7 cellular contexts compared by ENCODE assay signal in the genomic region with DNA sequence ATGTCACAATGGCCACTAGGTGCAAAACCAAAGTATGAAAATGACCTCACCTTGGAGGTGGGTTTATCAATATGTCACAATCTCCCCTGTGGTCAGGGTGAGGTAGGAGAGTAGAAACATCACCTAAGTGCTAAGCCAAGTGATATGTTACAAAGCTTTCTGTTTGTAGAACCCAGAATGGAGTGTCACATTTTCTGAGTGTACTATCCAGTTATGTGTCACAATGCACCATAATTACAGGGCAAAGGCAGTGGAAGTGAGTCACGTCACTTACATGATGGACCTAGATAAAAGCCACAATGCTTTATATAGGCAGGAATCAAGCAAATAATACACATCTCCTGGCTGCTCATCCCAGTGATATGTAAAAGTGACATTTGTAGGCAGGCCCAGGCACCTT. TPM values are rescaled to one million over a fixed set of nuclear protein-coding genes. Genes with fewer than 3 reads are reported as not detected.
"Had no signal": no experiment of that assay in that cellular context is flagged by ENCODE, and none has a peak within 500 bp of the region (broad histone marks: within the 10 kb centered on the region; RNA-seq: fewer than 3 reads in every experiment).

No MANE protein-coding gene starts in this region.

RNA-seq across cellular contexts. Expression of a gene that starts 21.8 kb away (rescaled TPM):
- total RNA-seq: GM23248, H4, H7, HFFc6, HT-29, IMR-90, K562 had no signal
